ENCODE assay signal across 8 cellular contexts in genomic region chr4:40908702-40909362, GRCh38.
DNase-seq lines count a peak whose midpoint lies in the region; ATAC-seq lines count a peak whose summit lies in the region.

No MANE protein-coding gene starts in this region.

- ATAC-seq in GM21367 (IDR thresholded peaks at IDR 0.05; ENCODE audit: unreplicated experiment): peak; percentile 92

- DNase-seq in Caki2 (ENCODE audit: low read depth) (peak; percentile 41), HPDE6-E6E7 (ENCODE audit: extremely low spot score) (peak; percentile 78), NOMO-1 treated with DMSO at 0.1 percent for 48 hours (lab: John Stamatoyannopoulos, UW; ENCODE audit: unreplicated experiment) (peak; percentile 82), epidermal melanocyte (ENCODE audit: insufficient read length, low spot score) (peak; percentile 37), myocyte (ENCODE audit: low read depth) (peak; percentile 74)
- peak; percentile 25 to 33 for DNase-seq in activated CD8-positive, alpha-beta memory T cell treated with anti-CD3 and anti-CD28 coated beads for 4 hours (ENCODE audit: low read depth in 2 of 2)
- DNase-seq in stimulated activated CD8-positive, alpha-beta memory T cell treated with anti-CD3 and anti-CD28 coated beads, Interleukin-7, amount 100 ng/mL, for 48 hours (ENCODE audit: extremely low read depth in 1 of 2, low read depth in 1 of 2): peak; percentile 42 to 71

- in situ Hi-C loops in Caki2 (cut with HindIII; ENCODE audit: low pct_unique_long_range_greater_than_20kb, low sequenced_read_pairs): no loop called here

Comparison
In these comparisons a context has a peak if more than half of its experiments do, and no peak if none do; other contexts are left out.
1. Peak in every context shown above with its lines: DNase-seq and ATAC-seq.
2. DNase-seq: peak in every context shown above with its lines; median percentile 82 in NOMO-1 treated with DMSO at 0.1 percent for 48 hours; 78 in HPDE6-E6E7; 74 in myocyte; 56 in stimulated activated CD8-positive, alpha-beta memory T cell treated with anti-CD3 and anti-CD28 coated beads, Interleukin-7, amount 100 ng/mL, for 48 hours; 41 in Caki2; 37 in epidermal melanocyte; 29 in activated CD8-positive, alpha-beta memory T cell treated with anti-CD3 and anti-CD28 coated beads for 4 hours.